19 cellular contexts compared by ENCODE assay signal in the genomic region with DNA sequence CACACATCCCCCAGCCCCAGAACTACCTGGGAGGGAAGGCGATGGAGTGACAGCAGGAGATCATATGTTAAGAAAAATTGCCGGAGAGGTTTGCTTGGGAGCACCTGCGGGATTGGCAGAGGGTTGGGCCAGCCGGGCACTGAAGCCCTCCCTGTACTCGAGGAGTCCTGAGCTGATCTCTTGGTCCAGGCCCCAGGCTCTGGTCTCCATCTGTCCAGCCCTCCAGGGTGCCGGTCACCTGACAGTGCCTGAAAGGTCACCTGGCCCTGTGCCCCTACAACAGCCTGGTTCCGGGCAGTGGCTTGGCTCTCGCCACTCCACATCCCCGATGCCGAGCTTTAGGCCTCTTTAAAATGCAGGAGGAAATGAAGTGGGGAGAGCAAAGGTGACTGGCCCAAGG.
"Had no signal": no experiment of that assay in that cellular context is flagged by ENCODE, and none has a peak within 500 bp of the region (broad histone marks: within the 10 kb centered on the region; RNA-seq: fewer than 3 reads in every experiment).

No MANE protein-coding gene starts in this region.

- H3K4me2 ChIP-seq: SK-N-SH had no signal

- DNase-seq: IMR-90, Karpas-422, KG1, MM.1S, NCI-H1092 treated with DMSO at 0.1 percent for 48 hours, NCI-H1436, NCI-H187, NCI-H2029, NCI-H2081 treated with DMSO at 0.1 percent for 48 hours, NCI-H2171, NCI-H226, NCI-H446, NCI-H510A, NCI-H524 treated with DMSO at 0.1 percent for 48 hours, NCI-H69, NCI-H774, RPMI8226, SHP77, SK-N-SH had no signal

- H3K9ac ChIP-seq: SK-N-SH had no signal

- H3K9me3 ChIP-seq: SK-N-SH had no signal
